2 cellular contexts compared by ENCODE assay signal in genomic region chr14:31106768-31107167, GRCh38.
TF ChIP-seq lines count a peak whose summit lies in the region.

No MANE protein-coding gene starts in this region.

TF ChIP-seq in IMR-90, 13 proteins besides CTCF, POLR2A, EP300 and RAD21:
- TF ChIP-seq, protein P1, sequence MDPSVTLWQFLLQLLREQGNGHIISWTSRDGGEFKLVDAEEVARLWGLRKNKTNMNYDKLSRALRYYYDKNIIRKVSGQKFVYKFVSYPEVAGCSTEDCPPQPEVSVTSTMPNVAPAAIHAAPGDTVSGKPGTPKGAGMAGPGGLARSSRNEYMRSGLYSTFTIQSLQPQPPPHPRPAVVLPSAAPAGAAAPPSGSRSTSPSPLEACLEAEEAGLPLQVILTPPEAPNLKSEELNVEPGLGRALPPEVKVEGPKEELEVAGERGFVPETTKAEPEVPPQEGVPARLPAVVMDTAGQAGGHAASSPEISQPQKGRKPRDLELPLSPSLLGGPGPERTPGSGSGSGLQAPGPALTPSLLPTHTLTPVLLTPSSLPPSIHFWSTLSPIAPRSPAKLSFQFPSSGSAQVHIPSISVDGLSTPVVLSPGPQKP (IDR thresholded peaks at IDR 0.05; ENCODE audit: borderline replicate concordance, low read depth, low read length) = no peak
- TF ChIP-seq, protein P2, sequence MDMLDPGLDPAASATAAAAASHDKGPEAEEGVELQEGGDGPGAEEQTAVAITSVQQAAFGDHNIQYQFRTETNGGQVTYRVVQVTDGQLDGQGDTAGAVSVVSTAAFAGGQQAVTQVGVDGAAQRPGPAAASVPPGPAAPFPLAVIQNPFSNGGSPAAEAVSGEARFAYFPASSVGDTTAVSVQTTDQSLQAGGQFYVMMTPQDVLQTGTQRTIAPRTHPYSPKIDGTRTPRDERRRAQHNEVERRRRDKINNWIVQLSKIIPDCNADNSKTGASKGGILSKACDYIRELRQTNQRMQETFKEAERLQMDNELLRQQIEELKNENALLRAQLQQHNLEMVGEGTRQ (IDR thresholded peaks at IDR 0.05; ENCODE audit: low read depth, low read length) = no peak
- TF ChIP-seq MAFK (IDR thresholded peaks at IDR 0.05; ENCODE audit: low read depth, low read length) (no peak), MAZ (IDR thresholded peaks at IDR 0.05; ENCODE audit: borderline replicate concordance, low read depth, low read length) (no peak), RFX5 (IDR thresholded peaks at IDR 0.05; ENCODE audit: low read depth, low read length) (no peak), FOS (IDR thresholded peaks at IDR 0.05; ENCODE audit: low read depth, low read length) (no peak), CEBPB (IDR thresholded peaks at IDR 0.05; ENCODE audit: low read depth, low read length) (no peak), BHLHE40 (IDR thresholded peaks at IDR 0.05; ENCODE audit: low read depth, low read length) (no peak), RCOR1 (IDR thresholded peaks at IDR 0.05; ENCODE audit: insufficient replicate concordance, low read length) (no peak), MXI1 (IDR thresholded peaks at IDR 0.05; ENCODE audit: borderline replicate concordance, low read depth, low read length) (no peak), SMC3 (IDR thresholded peaks at IDR 0.05; ENCODE audit: low read depth, low read length) (no peak), NFE2L2 (IDR thresholded peaks at IDR 0.05; ENCODE audit: low read depth, low read length) (no peak), CHD1 (IDR thresholded peaks at IDR 0.05; ENCODE audit: low read depth, low read length) (no peak)

TF ChIP-seq in K562, 482 proteins besides CTCF, POLR2A, EP300 and RAD21:
- TF ChIP-seq ZFPM2 (CRISPR knock-in tag; IDR thresholded peaks at IDR 0.05) = no peak
- TF ChIP-seq SNRNP70 (optimal IDR thresholded peaks at IDR 0.05; ENCODE audit: low read depth, low read length) = no peak
- no peak for TF ChIP-seq RBBP5 (IDR thresholded peaks at IDR 0.05; ENCODE audit: borderline replicate concordance, insufficient read depth, low read length, poor library complexity, severe bottlenecking)
- no peak for TF ChIP-seq SREBF2 (CRISPR knock-in tag; IDR thresholded peaks at IDR 0.05)
- TF ChIP-seq ZNF436 (CRISPR knock-in tag; IDR thresholded peaks at IDR 0.05) = no peak
- no peak for TF ChIP-seq FOS (IDR thresholded peaks at IDR 0.05; ENCODE audit: extremely low read depth, insufficient read length)
- no peak for TF ChIP-seq ZZZ3 (IDR thresholded peaks at IDR 0.05)
- TF ChIP-seq ZNF586 (CRISPR knock-in tag; conservative IDR thresholded peaks at IDR 0.05) = no peak
- TF ChIP-seq FOXJ2 (tag; IDR thresholded peaks at IDR 0.05) = no peak
- no peak for TF ChIP-seq GMEB1 (CRISPR knock-in tag; IDR thresholded peaks at IDR 0.05)
- no peak for TF ChIP-seq ZNF274 (IDR thresholded peaks at IDR 0.05; ENCODE audit: borderline replicate concordance, low read depth, low read length)
